ENCODE assay signal across 8 cellular contexts in the genomic region with DNA sequence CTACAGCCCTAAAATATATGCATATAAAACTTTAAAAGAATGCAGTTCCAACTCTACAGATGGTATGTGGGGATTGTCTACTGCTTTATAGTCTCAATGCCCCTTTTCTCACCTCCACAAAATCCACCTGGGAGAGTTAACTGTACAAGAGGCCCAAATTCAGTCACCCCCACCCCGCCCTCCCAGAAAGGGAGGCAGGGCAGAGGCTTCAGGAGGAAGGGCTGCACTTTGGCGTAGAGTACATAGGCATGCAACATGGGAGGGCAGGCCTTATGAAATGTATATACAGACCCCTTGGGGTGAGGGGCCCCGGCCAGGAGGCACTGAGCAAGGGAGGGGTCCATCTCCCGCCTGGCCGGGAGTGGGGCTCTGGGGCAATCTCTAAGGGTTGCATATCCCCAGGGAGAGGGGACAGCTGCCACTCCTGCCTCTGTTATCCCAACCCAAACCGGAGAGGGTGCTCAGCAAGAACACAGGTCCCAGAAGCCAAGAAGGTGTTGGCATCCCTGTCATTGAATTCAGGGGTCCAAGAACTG. TPM values are rescaled to one million over a fixed set of nuclear protein-coding genes. Genes with fewer than 3 reads are reported as not detected.
DNase-seq lines count a peak whose midpoint lies in the region; ATAC-seq and TF ChIP-seq lines count a peak whose summit lies in the region.

No MANE protein-coding gene starts in this region.

- H2BK5ac ChIP-seq in neuronal stem cell (ENCODE audit: low read length), result no peak overlapping the region

- H3K36me3 Mint-ChIP-seq in CD4-positive, CD25-positive, alpha-beta regulatory T cell, result peaks cover 13% of the 10 kb centered on the region
- peaks cover 39% of the 10 kb centered on the region for H3K36me3 Mint-ChIP-seq in nephron (ENCODE audit: low read depth)

- H2BK120ac ChIP-seq in neuronal stem cell (ENCODE audit: low read depth, low read length), result no peak overlapping the region

- no peak overlapping the region for H2AK5ac ChIP-seq in neuronal stem cell (ENCODE audit: low read depth, low read length)

- no peak overlapping the region for H4K91ac ChIP-seq in neuronal stem cell (ENCODE audit: low read depth, low read length, poor library complexity)

- no peaks in the 10 kb centered on the region for H3K27me3 ChIP-seq in CD4-positive, CD25-positive, alpha-beta regulatory T cell (ENCODE audit: control insufficient read depth, insufficient read depth, low read length)
- no peaks in the 10 kb centered on the region for H3K27me3 ChIP-seq in neuronal stem cell (ENCODE audit: control insufficient read depth in 3 of 3, insufficient read depth in 3 of 3, low read depth in 1 of 3, low read length in 3 of 3)

- no peak overlapping the region for H3K18ac ChIP-seq in neuronal stem cell (ENCODE audit: low read length)

- DNase-seq in CD4-positive, CD25-positive, alpha-beta regulatory T cell, result no peak
- DNase-seq in LNCaP clone FGC (ENCODE audit: low read depth), result no peak
- DNase-seq in coronary artery (ENCODE audit: low spot score), result no peak
- DNase-seq in neuronal stem cell (ENCODE audit: low spot score), result no peak
- DNase-seq in NK-92 treated with Interleukin-12 subunit alpha and Interleukin-12 subunit beta, amount 100 ng/mL, for 24 hours (lab: John Stamatoyannopoulos, UW), result no peak
- DNase-seq in stimulated activated CD8-positive, alpha-beta memory T cell treated with anti-CD3 and anti-CD28 coated beads, Interleukin-4, amount 100 ng/mL, for 48 hours, result no peak
- DNase-seq in DMS79 treated with DMSO at 0.1 percent for 48 hours (lab: John Stamatoyannopoulos, UW), result no peak

- no peak overlapping the region for H3K23ac ChIP-seq in neuronal stem cell (ENCODE audit: low read depth, low read length, poor library complexity)

- H3K27me3 Mint-ChIP-seq in CD4-positive, CD25-positive, alpha-beta regulatory T cell, result no peaks in the 10 kb centered on the region
- H3K27me3 Mint-ChIP-seq in nephron (ENCODE audit: low read depth), result no peaks in the 10 kb centered on the region

- no peak overlapping the region for H2BK12ac ChIP-seq in neuronal stem cell (ENCODE audit: low read length)

- peak overlapping the region; percentile 64 for H3K4me3 ChIP-seq in CD4-positive, CD25-positive, alpha-beta regulatory T cell (ENCODE audit: low read depth, low read length)
- H3K4me3 ChIP-seq in LNCaP clone FGC (ENCODE audit: low read depth, low read length) (peak overlapping the region; percentile 67), coronary artery (peak overlapping the region; percentile 78), neuronal stem cell (ENCODE audit: low read length in 2 of 2) (peak overlapping the region in 1 of 2 donors; percentile 89)

- no peak overlapping the region for H4K8ac ChIP-seq in neuronal stem cell (ENCODE audit: low read depth, low read length)

- peaks cover 6 to 44% (median 25%) of the 10 kb centered on the region in 4 donors for H3K4me1 Mint-ChIP-seq in CD4-positive, CD25-positive, alpha-beta regulatory T cell
- peaks cover 37% of the 10 kb centered on the region for H3K4me1 Mint-ChIP-seq in nephron

- H3K79me1 ChIP-seq in neuronal stem cell (ENCODE audit: low read depth, low read length), result peaks cover 7% of the 10 kb centered on the region

- H3K9me3 Mint-ChIP-seq in CD4-positive, CD25-positive, alpha-beta regulatory T cell, result no peaks in the 10 kb centered on the region
- H3K9me3 Mint-ChIP-seq in nephron, result no peaks in the 10 kb centered on the region

- peak overlapping the region; percentile 85 to 96 (median 86) for H3K4me3 Mint-ChIP-seq in CD4-positive, CD25-positive, alpha-beta regulatory T cell
- H3K4me3 Mint-ChIP-seq in nephron, result peak overlapping the region; percentile 91 to 96 (median 93)

- no peak for TF ChIP-seq CTCF in LNCaP clone FGC (IDR thresholded peaks at IDR 0.05; ENCODE audit: control insufficient read depth, extremely low read depth, insufficient read depth)
- no peak for TF ChIP-seq CTCF in coronary artery (IDR thresholded peaks at IDR 0.05)
- no peak for TF ChIP-seq CTCF in nephron (IDR thresholded peaks at IDR 0.05; ENCODE audit: unreplicated experiment in 3 of 3)

- ATAC-seq in CD4-positive, CD25-positive, alpha-beta regulatory T cell (ENCODE audit: low read depth in 2 of 2), result no peak

- H3K14ac ChIP-seq in neuronal stem cell (ENCODE audit: low read length), result no peak overlapping the region

- H3K9me3 ChIP-seq in CD4-positive, CD25-positive, alpha-beta regulatory T cell (ENCODE audit: control insufficient read depth in 2 of 2, low read length in 2 of 2), result no peaks in the 10 kb centered on the region
- no peaks in the 10 kb centered on the region for H3K9me3 ChIP-seq in neuronal stem cell (replicated peaks in 1 of 2; ENCODE audit: control insufficient read depth in 2 of 2, insufficient read depth in 1 of 2, low read depth in 1 of 2, low read length in 2 of 2)

- H2AFZ ChIP-seq in neuronal stem cell (ENCODE audit: low read length), result no peak overlapping the region

- no peak overlapping the region for H3K4me2 ChIP-seq in neuronal stem cell (ENCODE audit: insufficient read depth, low read length, poor library complexity, severe bottlenecking)

- no peak overlapping the region for H3K4ac ChIP-seq in neuronal stem cell (ENCODE audit: low read length)

- peak overlapping the region; percentile 92 for H3K27ac ChIP-seq in CD4-positive, CD25-positive, alpha-beta regulatory T cell (ENCODE audit: insufficient read depth, low read length, poor library complexity, severe bottlenecking)
- peak overlapping the region; percentile 97 for H3K27ac ChIP-seq in coronary artery
- H3K27ac ChIP-seq in neuronal stem cell (replicated peaks; ENCODE audit: low read length), result no peak overlapping the region

- WGBS in neuronal stem cell (ENCODE audit: extremely low coverage in 2 of 2, insufficient read length in 2 of 2, insufficient replicate concordance in 1 of 2), 2 donors, result no CpG with 5 or more reads among the region's 6 CpGs

- peaks cover 61% of the 10 kb centered on the region for H3K36me3 ChIP-seq in CD4-positive, CD25-positive, alpha-beta regulatory T cell (ENCODE audit: control insufficient read depth, insufficient read depth, low read length)
- H3K36me3 ChIP-seq in neuronal stem cell (replicated peaks in 1 of 2; ENCODE audit: control insufficient read depth in 2 of 2, insufficient read depth in 2 of 2, low read length in 2 of 2), result peaks cover 36 to 82% of the 10 kb centered on the region in 2 donors

- H2BK15ac ChIP-seq in neuronal stem cell (ENCODE audit: low read length), result no peak overlapping the region

- H3K9ac ChIP-seq in neuronal stem cell (ENCODE audit: low read depth, low read length, poor library complexity), result no peak overlapping the region

- peaks cover 35% of the 10 kb centered on the region for H3K4me1 ChIP-seq in CD4-positive, CD25-positive, alpha-beta regulatory T cell (ENCODE audit: control insufficient read depth, insufficient read depth, low read length, poor library complexity, severe bottlenecking)
- peaks cover 4 to 11% of the 10 kb centered on the region in 2 donors for H3K4me1 ChIP-seq in neuronal stem cell (ENCODE audit: control insufficient read depth in 2 of 2, insufficient read depth in 1 of 2, low read depth in 1 of 2, low read length in 2 of 2)

- peak overlapping the region; percentile 88 to 95 (median 91) for H3K27ac Mint-ChIP-seq in CD4-positive, CD25-positive, alpha-beta regulatory T cell
- peak overlapping the region; percentile 97 to 99 (median 98) for H3K27ac Mint-ChIP-seq in nephron

RNA-seq across cellular contexts. Expression of a gene that starts 1.3 kb away (rescaled TPM):
- total RNA-seq in CD4-positive, CD25-positive, alpha-beta regulatory T cell, result 41.9 TPM
- 10 to 100 TPM; 30.2 to 47.3 (median 46.9) TPM for polyA plus RNA-seq in CD4-positive, CD25-positive, alpha-beta regulatory T cell
- 48.6 TPM for polyA plus RNA-seq in neuronal stem cell (2013, experiment 1 of 2)
- polyA plus RNA-seq in neuronal stem cell (2013, experiment 2 of 2), result 48.1 TPM

RNA-seq across cellular contexts. Expression of a gene that starts 7.0 kb away (rescaled TPM):
- 774 TPM for total RNA-seq in CD4-positive, CD25-positive, alpha-beta regulatory T cell
- 100 to 1,000 TPM; 349 to 464 (median 399) TPM for polyA plus RNA-seq in CD4-positive, CD25-positive, alpha-beta regulatory T cell
- polyA plus RNA-seq in neuronal stem cell (2013, experiment 1 of 2), result 21.9 TPM
- polyA plus RNA-seq in neuronal stem cell (2013, experiment 2 of 2), result 21.6 TPM

RNA-seq across cellular contexts. Expression of a gene that starts 7.7 kb away (rescaled TPM):
- 71.3 TPM for total RNA-seq in CD4-positive, CD25-positive, alpha-beta regulatory T cell
- 10 to 100 TPM; 27.0 to 40.3 (median 30.3) TPM for polyA plus RNA-seq in CD4-positive, CD25-positive, alpha-beta regulatory T cell
- polyA plus RNA-seq in neuronal stem cell (2013, experiment 1 of 2), result 95.8 TPM
- 97.1 TPM for polyA plus RNA-seq in neuronal stem cell (2013, experiment 2 of 2)

RNA-seq across cellular contexts. Expression of a gene that starts 11.6 kb away (rescaled TPM):
- 8.5 TPM for total RNA-seq in CD4-positive, CD25-positive, alpha-beta regulatory T cell
- 10 to 100 TPM; 51.3 to 60.0 (median 56.4) TPM for polyA plus RNA-seq in CD4-positive, CD25-positive, alpha-beta regulatory T cell
- polyA plus RNA-seq in neuronal stem cell (2013, experiment 1 of 2), result 629 TPM
- polyA plus RNA-seq in neuronal stem cell (2013, experiment 2 of 2), result 633 TPM

RNA-seq across cellular contexts. Expression of a gene that starts 20.3 kb away (rescaled TPM):
- 39.1 TPM for total RNA-seq in CD4-positive, CD25-positive, alpha-beta regulatory T cell
- 10 to 100 TPM; 41.0 to 60.3 (median 44.0) TPM for polyA plus RNA-seq in CD4-positive, CD25-positive, alpha-beta regulatory T cell
- 42.3 TPM for polyA plus RNA-seq in neuronal stem cell (2013, experiment 1 of 2)
- 41.1 TPM for polyA plus RNA-seq in neuronal stem cell (2013, experiment 2 of 2)
